Comparison of ENCODE assay signal across 1 cellular context in genomic region chr6:146895772-146896061, GRCh38.
TF ChIP-seq lines count a peak whose summit lies in the region.

No MANE protein-coding gene starts in this region.

TF ChIP-seq in IMR-90, 13 proteins besides CTCF, POLR2A, EP300 and RAD21:
- TF ChIP-seq MAZ (IDR thresholded peaks at IDR 0.05; ENCODE audit: borderline replicate concordance, low read depth, low read length) (no peak), RCOR1 (IDR thresholded peaks at IDR 0.05; ENCODE audit: insufficient replicate concordance, low read length) (no peak), NFE2L2 (IDR thresholded peaks at IDR 0.05; ENCODE audit: low read depth, low read length) (no peak), CEBPB (IDR thresholded peaks at IDR 0.05; ENCODE audit: low read depth, low read length) (no peak), USF2 (IDR thresholded peaks at IDR 0.05; ENCODE audit: low read depth, low read length) (no peak), ELK1 (IDR thresholded peaks at IDR 0.05; ENCODE audit: borderline replicate concordance, low read depth, low read length) (no peak), SMC3 (IDR thresholded peaks at IDR 0.05; ENCODE audit: low read depth, low read length) (no peak), BHLHE40 (IDR thresholded peaks at IDR 0.05; ENCODE audit: low read depth, low read length) (no peak), RFX5 (IDR thresholded peaks at IDR 0.05; ENCODE audit: low read depth, low read length) (no peak), MXI1 (IDR thresholded peaks at IDR 0.05; ENCODE audit: borderline replicate concordance, low read depth, low read length) (no peak), MAFK (IDR thresholded peaks at IDR 0.05; ENCODE audit: low read depth, low read length) (no peak), FOS (IDR thresholded peaks at IDR 0.05; ENCODE audit: low read depth, low read length) (no peak), CHD1 (IDR thresholded peaks at IDR 0.05; ENCODE audit: low read depth, low read length) (no peak)
